Comparison of ENCODE assay signal across 13 cellular contexts in genomic region chr6:24658573-24659511, GRCh38. TPM values are rescaled to one million over a fixed set of nuclear protein-coding genes. Genes with fewer than 3 reads are reported as not detected.
DNase-seq lines count a peak whose midpoint lies in the region; ATAC-seq, FAIRE-seq and TF ChIP-seq lines count a peak whose summit lies in the region.
"Had no signal": no experiment of that assay in that cellular context is flagged by ENCODE, and none has a peak within 500 bp of the region (broad histone marks: within the 10 kb centered on the region; RNA-seq: fewer than 3 reads in every experiment).

No MANE protein-coding gene starts in this region.

- H3K23ac ChIP-seq in H1 (ENCODE audit: insufficient read length) = no peak overlapping the region
- no peak overlapping the region for H3K23ac ChIP-seq in mesenchymal stem cell (ENCODE audit: low read length in 2 of 2)

- peaks cover 2 to 3% (median 2%) of the 10 kb centered on the region in 4 experiments; a peak in 4 of 7 replicates for H3K4me1 ChIP-seq in H1 (replicated peaks in 1 of 4; ENCODE audit: control insufficient read depth in 3 of 4, insufficient read depth in 4 of 4, low read length in 3 of 4)
- H3K4me1 ChIP-seq in mesenchymal stem cell (ENCODE audit: control insufficient read depth, insufficient read depth, low read depth, low read length) = peaks cover 2% of the 10 kb centered on the region
- H3K4me1 ChIP-seq in prostate gland (replicated peaks) = peaks cover 14% of the 10 kb centered on the region

- no peak for TF ChIP-seq EP300 in H1 (IDR thresholded peaks at IDR 0.05; ENCODE audit: borderline replicate concordance in 1 of 2, low read depth in 2 of 2, low read length in 2 of 2)

- H2BK5ac ChIP-seq in H1 (ENCODE audit: low read depth, low read length) (0 out of 2 replicates have a peak overlapping the region, but pooled peaks have one; percentile 72), mesenchymal stem cell (ENCODE audit: low read depth, low read length, poor library complexity, severe bottlenecking) (no peak overlapping the region)

- peak; percentile 95 for FAIRE-seq in H1 (lab: Jason Lieb, UNC)
- FAIRE-seq: GM12892 had no signal

- TF ChIP-seq RAD21 in H1 (IDR thresholded peaks at IDR 0.05 in 1 of 2, conservative IDR thresholded peaks at IDR 0.05 in 1 of 2; ENCODE audit: low read depth in 2 of 2, low read length in 2 of 2) = no peak

- H3K4me2 ChIP-seq in H1 (ENCODE audit: insufficient read depth in 1 of 2, low read depth in 2 of 2, low read length in 2 of 2) (peak overlapping the region in 1 of 2 experiments; percentile 17; a peak in 1 of 4 replicates), mesenchymal stem cell (ENCODE audit: low read length, poor library complexity, severe bottlenecking) (no peak overlapping the region)

- TF ChIP-seq CTCF in AG09319 (IDR thresholded peaks at IDR 0.05; ENCODE audit: low read depth, low read length) (no peak), HFF-Myc (IDR thresholded peaks at IDR 0.05; ENCODE audit: low read depth, low read length, missing control alignments) (no peak), H1 (IDR thresholded peaks at IDR 0.05; ENCODE audit: control extremely low read depth in 1 of 3, insufficient read depth in 1 of 3, low read depth in 1 of 3, low read length in 3 of 3) (no peak), prostate gland (IDR thresholded peaks at IDR 0.05) (no peak)

- H2BK20ac ChIP-seq in H1 (ENCODE audit: low read length) = no peak overlapping the region

- H4K8ac ChIP-seq in H1 (ENCODE audit: extremely low read depth, insufficient read depth, low read length) (no peak overlapping the region), mesenchymal stem cell (ENCODE audit: low read length) (no peak overlapping the region)

- H3K14ac ChIP-seq in H1 (ENCODE audit: insufficient read length) (no peak overlapping the region), mesenchymal stem cell (ENCODE audit: low read length in 2 of 2) (no peak overlapping the region)

- no peak overlapping the region for H3K56ac ChIP-seq in H1 (replicated peaks; ENCODE audit: insufficient read length, low read depth, low read length)

- H2AFZ ChIP-seq in H1 (ENCODE audit: low read length) (no peak overlapping the region), mesenchymal stem cell (ENCODE audit: low read depth, low read length) (no peak overlapping the region)

- peak overlapping the region; percentile 36; the same call in 1 of the 2 replicates for H2BK15ac ChIP-seq in H1 (ENCODE audit: low read length)
- no peak overlapping the region for H2BK15ac ChIP-seq in mesenchymal stem cell (ENCODE audit: low read depth, poor library complexity, severe bottlenecking)

- H4K91ac ChIP-seq in H1 (replicated peaks; ENCODE audit: insufficient read length, low read length) (no peak overlapping the region), mesenchymal stem cell (ENCODE audit: low read length) (no peak overlapping the region)

- H4K5ac ChIP-seq in H1 (ENCODE audit: insufficient read length, low read depth, low read length) = no peak overlapping the region

- TF ChIP-seq POLR2A in H1 (IDR thresholded peaks at IDR 0.05; ENCODE audit: control extremely low read depth in 1 of 2, low read depth in 2 of 2, low read length in 2 of 2) = no peak
- no peak for TF ChIP-seq POLR2A in prostate gland (IDR thresholded peaks at IDR 0.05)

- H3K79me1 ChIP-seq in H1 (ENCODE audit: low read depth, low read length) = peaks cover 4% of the 10 kb centered on the region; the same call in 1 of the 2 replicates
- peaks cover 25% of the 10 kb centered on the region for H3K79me1 ChIP-seq in mesenchymal stem cell (replicated peaks; ENCODE audit: low read length, poor library complexity, severe bottlenecking)

- no peak overlapping the region for H3K9ac ChIP-seq in H1 (replicated peaks in 1 of 4; ENCODE audit: extremely low read depth in 1 of 4, low read depth in 3 of 4, low read length in 3 of 4)
- H3K9ac ChIP-seq in mesenchymal stem cell (ENCODE audit: low read length) = peak overlapping the region; percentile 75

- CTCF ChIA-PET in H1 (lab: Charles Lee; ENCODE audit: partially characterized antibody) = interaction anchor here (0.7 to 1.9 kb wide), 3 partner anchors 8 to 74 kb away, joined by 3 to 4 read pairs (median 4); partner anchors contain the start of genes ACOT13 and TDP2

- H3K36me3 ChIP-seq in H1 (ENCODE audit: control insufficient read depth in 2 of 4, insufficient read depth in 4 of 4, low read length in 3 of 4) = peaks cover 5 to 43% (median 12%) of the 10 kb centered on the region in 4 experiments; a peak in 6 of 8 replicates
- H3K36me3 ChIP-seq in mesenchymal stem cell (ENCODE audit: control insufficient read depth in 1 of 2, insufficient read depth in 2 of 2, low read depth in 1 of 2, low read length in 2 of 2) = peaks cover 8 to 80% of the 10 kb centered on the region in 2 experiments
- no peaks in the 10 kb centered on the region for H3K36me3 ChIP-seq in prostate gland

- 71% methylated on average over 9 of the region's 9 CpGs; no CpG with 5 or more reads in 1 of the 2 experiments for WGBS in H1 (ENCODE audit: extremely low coverage in 1 of 2, insufficient coverage in 1 of 2, insufficient read length in 1 of 2, insufficient replicate concordance in 2 of 2, low coverage in 1 of 2, low lambda C conversion rate in 2 of 2, missing lambda C conversion rate in 1 of 2), 2 experiments
- 82% methylated on average over 8 of the region's 9 CpGs for WGBS in mesenchymal stem cell
- WGBS in prostate gland = 78% methylated on average over 9 of the region's 9 CpGs

- no peaks in the 10 kb centered on the region for H3K23me2 ChIP-seq in H1 (ENCODE audit: low read depth, low read length)

- DNase-seq in AG09319 (ENCODE audit: extremely low read depth, low read depth) (peak; percentile 86), HFF-Myc (ENCODE audit: extremely low read depth, low read depth) (peak; percentile 5), H1 (ENCODE audit: low read depth in 1 of 2, low spot score in 2 of 2) (no peak), mesenchymal stem cell (peak; percentile 81), kidney glomerular epithelial cell (lab: John Stamatoyannopoulos, UW) (no peak), prostate gland (ENCODE audit: low spot score) (no peak)
- DNase-seq: COR-L47, NCI-H526 had no signal

- H2BK120ac ChIP-seq in H1 (replicated peaks; ENCODE audit: low read depth, low read length) = no peak overlapping the region
- no peak overlapping the region for H2BK120ac ChIP-seq in mesenchymal stem cell (ENCODE audit: low read depth, low read length)

- no peaks in the 10 kb centered on the region for H3K9me3 ChIP-seq in H1 (ENCODE audit: insufficient read depth in 2 of 2, low read depth in 1 of 2, low read length in 1 of 2)
- no peaks in the 10 kb centered on the region for H3K9me3 ChIP-seq in mesenchymal stem cell (ENCODE audit: control insufficient read depth, low read length)
- H3K9me3 ChIP-seq in prostate gland = no peaks in the 10 kb centered on the region

- H3K4me3 ChIP-seq in HFF-Myc (replicated peaks; ENCODE audit: low read depth, low read length) (no peak overlapping the region), H1 (ENCODE audit: extremely low read depth in 1 of 4, insufficient read depth in 2 of 4, low read depth in 3 of 4, low read length in 4 of 4) (peak overlapping the region in 1 of 4 experiments; percentile 13; a peak in 1 of 8 replicates), mesenchymal stem cell (ENCODE audit: insufficient read depth in 1 of 2, low read depth in 1 of 2, low read length in 2 of 2) (no peak overlapping the region), prostate gland (no peak overlapping the region)
- H3K4me3 ChIP-seq: cardiac muscle cell had no signal

- ATAC-seq in HG03520 (IDR thresholded peaks at IDR 0.05; ENCODE audit: unreplicated experiment) (no peak), HG03139 (IDR thresholded peaks at IDR 0.05; ENCODE audit: unreplicated experiment) (no peak)
- ATAC-seq: natural killer cell treated with Interleukin-12 subunit alpha and Interleukin-12 subunit beta and Interleukin-15 and Interleukin-18, amount 100 ng/mL, for 72 hours had no signal

- H2BK12ac ChIP-seq in H1 (ENCODE audit: low read depth, low read length) = peak overlapping the region; percentile 91; the same call in 1 of the 2 replicates
- no peak overlapping the region for H2BK12ac ChIP-seq in mesenchymal stem cell (ENCODE audit: low read length in 2 of 2)

- H2AK5ac ChIP-seq in H1 (ENCODE audit: low read depth, low read length) = no peak overlapping the region; the same call in 1 of the 2 replicates
- no peak overlapping the region for H2AK5ac ChIP-seq in mesenchymal stem cell (ENCODE audit: low read length, severe bottlenecking)

- intact Hi-C loops in prostate gland (cut with DNase I) = no loop called here

- H3K79me2 ChIP-seq in H1 (ENCODE audit: control insufficient read depth in 1 of 2, insufficient read depth in 2 of 2, low read length in 2 of 2) = peaks cover 0 to 62% of the 10 kb centered on the region in 2 experiments; a peak in 3 of 4 replicates

- H3K18ac ChIP-seq in H1 (ENCODE audit: extremely low read depth, low read length) (no peak overlapping the region; the same call in 1 of the 2 replicates), mesenchymal stem cell (ENCODE audit: low read depth in 1 of 2, low read length in 2 of 2) (no peak overlapping the region)

- no peaks in the 10 kb centered on the region for H3K27me3 ChIP-seq in H1 (replicated peaks in 1 of 4; ENCODE audit: control insufficient read depth in 3 of 4, extremely low read depth in 1 of 4, insufficient read depth in 3 of 4, low read length in 3 of 4)
- no peaks in the 10 kb centered on the region for H3K27me3 ChIP-seq in mesenchymal stem cell (ENCODE audit: control insufficient read depth in 1 of 2, insufficient read depth in 1 of 2, low read length in 2 of 2)
- no peaks in the 10 kb centered on the region for H3K27me3 ChIP-seq in prostate gland (replicated peaks; ENCODE audit: insufficient read depth)
- H3K27me3 ChIP-seq: cardiac muscle cell had no signal

- peaks cover 0 to 3% of the 10 kb centered on the region in 2 experiments for H4K20me1 ChIP-seq in H1 (replicated peaks in 1 of 2; ENCODE audit: control insufficient read depth in 1 of 2, insufficient read depth in 2 of 2, low read length in 2 of 2)

- H3K4ac ChIP-seq in H1 (replicated peaks; ENCODE audit: insufficient read length, low read depth, low read length) = no peak overlapping the region
- H3K4ac ChIP-seq in mesenchymal stem cell (ENCODE audit: low read depth in 1 of 2, low read length in 2 of 2) = no peak overlapping the region

- no peak overlapping the region for H3K27ac ChIP-seq in H1 (ENCODE audit: low read depth, low read length)
- H3K27ac ChIP-seq in mesenchymal stem cell (ENCODE audit: low read length, poor library complexity, severe bottlenecking) = no peak overlapping the region
- no peak overlapping the region for H3K27ac ChIP-seq in prostate gland
- H3K27ac ChIP-seq: cardiac muscle cell had no signal

- POLR2A ChIA-PET in H1 (lab: Charles Lee; ENCODE audit: partially characterized antibody) = interaction anchor here (0.6 to 1.7 kb wide), 6 partner anchors 8 to 66 kb away, joined by 3 to 18 read pairs (median 6); partner anchors contain the start of genes ACOT13, KIAA0319 and TDP2

RNA-seq across cellular contexts. Expression of gene TDP2, which starts 7.9 kb away (rescaled TPM):
- 51.6 and 52.6 TPM in 2 replicates for total RNA-seq in H1 (2021; fragmentation: NEBNext Ultra II Directional; extraction: Animal tissue kit (Norgen Biotek cat#: 25700))
- 13.2 and 18.8 TPM in 2 replicates for polyA plus RNA-seq in H1 (2011; rRNA removed)
- polyA plus RNA-seq in H1 (2011; cell fraction: cytosol; rRNA removed) = 34.6 TPM
- polyA plus RNA-seq in H1 (2011; cell fraction: nucleus; rRNA removed) = 16.3 TPM
- 40.3 to 51.0 TPM (median 45.2 TPM) in 4 replicates for polyA plus RNA-seq in H1 (2012, experiment 1 of 2)
- 5.7 TPM for polyA plus RNA-seq in H1 (2012, experiment 2 of 2)
- 32.1 TPM for polyA plus RNA-seq in H1 (2013, experiment 1 of 2)
- polyA plus RNA-seq in H1 (2013, experiment 2 of 2) = 32.6 TPM
- polyA minus RNA-seq in H1 (2011; rRNA and poly(A)+ RNA removed) = 18.5 and 23.7 TPM in 2 replicates
- polyA minus RNA-seq in H1 (2011; cell fraction: cytosol; rRNA and poly(A)+ RNA removed) = 27.1 TPM
- 41.3 TPM for polyA minus RNA-seq in H1 (2011; cell fraction: nucleus; rRNA and poly(A)+ RNA removed)
- polyA plus RNA-seq in mesenchymal stem cell (2013, experiment 1 of 2) = 27.2 TPM
- 27.8 TPM for polyA plus RNA-seq in mesenchymal stem cell (2013, experiment 2 of 2)
- total RNA-seq in prostate gland = 100 to 1,000 TPM in 1 of 2 donors, 10 to 100 TPM in 1; 46.1 to 126 TPM

RNA-seq across cellular contexts. Expression of gene ACOT13, which starts 8.0 kb away (rescaled TPM):
- 40.6 and 42.8 TPM in 2 replicates for total RNA-seq in H1 (2021; fragmentation: NEBNext Ultra II Directional; extraction: Animal tissue kit (Norgen Biotek cat#: 25700))
- polyA plus RNA-seq in H1 (2011; rRNA removed) = 16.4 and 27.6 TPM in 2 replicates
- 37.1 TPM for polyA plus RNA-seq in H1 (2011; cell fraction: cytosol; rRNA removed)
- polyA plus RNA-seq in H1 (2011; cell fraction: nucleus; rRNA removed) = 13.0 TPM
- polyA plus RNA-seq in H1 (2012, experiment 1 of 2) = 32.1 to 43.2 TPM (median 40.1 TPM) in 4 replicates
- 6.6 TPM for polyA plus RNA-seq in H1 (2012, experiment 2 of 2)
- polyA plus RNA-seq in H1 (2013, experiment 1 of 2) = 62.8 TPM
- polyA plus RNA-seq in H1 (2013, experiment 2 of 2) = 64.9 TPM
- polyA minus RNA-seq in H1 (2011; rRNA and poly(A)+ RNA removed) = 6.6 and 16.4 TPM in 2 replicates
- polyA minus RNA-seq in H1 (2011; cell fraction: cytosol; rRNA and poly(A)+ RNA removed) = 7.2 TPM
- 7.5 TPM for polyA minus RNA-seq in H1 (2011; cell fraction: nucleus; rRNA and poly(A)+ RNA removed)
- 41.0 TPM for polyA plus RNA-seq in mesenchymal stem cell (2013, experiment 1 of 2)
- 44.4 TPM for polyA plus RNA-seq in mesenchymal stem cell (2013, experiment 2 of 2)
- total RNA-seq in prostate gland = 10 to 100 TPM in 1 of 2 donors, 1 to 10 TPM in 1; 8.8 to 15.9 TPM

RNA-seq across cellular contexts. Expression of gene KIAA0319, which starts 12.9 kb away (rescaled TPM):
- total RNA-seq in H1 (2021; fragmentation: NEBNext Ultra II Directional; extraction: Animal tissue kit (Norgen Biotek cat#: 25700)) = 0.69 and 0.78 TPM in 2 replicates
- polyA plus RNA-seq in H1 (2011; rRNA removed) = 0.30 and 0.41 TPM in 2 replicates
- polyA plus RNA-seq in H1 (2011; cell fraction: cytosol; rRNA removed) = 0.43 TPM
- 0.70 TPM for polyA plus RNA-seq in H1 (2011; cell fraction: nucleus; rRNA removed)
- polyA plus RNA-seq in H1 (2012, experiment 1 of 2) = 0.53 to 0.88 TPM (median 0.73 TPM) in 4 replicates
- polyA plus RNA-seq in H1 (2012, experiment 2 of 2) = 0.20 TPM
- 0.67 TPM for polyA plus RNA-seq in H1 (2013, experiment 1 of 2)
- 0.70 TPM for polyA plus RNA-seq in H1 (2013, experiment 2 of 2)
- 0.73 and 1.4 TPM in 2 replicates for polyA minus RNA-seq in H1 (2011; rRNA and poly(A)+ RNA removed)
- 0.66 TPM for polyA minus RNA-seq in H1 (2011; cell fraction: cytosol; rRNA and poly(A)+ RNA removed)
- 0.50 TPM for polyA minus RNA-seq in H1 (2011; cell fraction: nucleus; rRNA and poly(A)+ RNA removed)
- polyA plus RNA-seq in mesenchymal stem cell (2013, experiment 1 of 2) = 0.03 TPM
- polyA plus RNA-seq in mesenchymal stem cell (2013, experiment 2 of 2) = 0.03 TPM
- total RNA-seq in prostate gland = 1 to 10 TPM in 1 of 2 donors, under 1 TPM in 1; 0.09 to 1.1 TPM

Comparison
In these comparisons a context has a peak if more than half of its experiments do, and no peak if none do; other contexts are left out.
1. DNase-seq: peak in AG09319 (single experiment), HFF-Myc (single experiment) and mesenchymal stem cell (single experiment); none in H1 (0 of 2), kidney glomerular epithelial cell (single experiment) and prostate gland (single experiment).